Comparison of ENCODE assay signal across 24 cellular contexts in genomic region chr12:132451836-132452195, GRCh38.
"Had no signal": no experiment of that assay in that cellular context is flagged by ENCODE, and none has a peak within 500 bp of the region (broad histone marks: within the 10 kb centered on the region; RNA-seq: fewer than 3 reads in every experiment).

No MANE protein-coding gene starts in this region.

- H3K4me3 Mint-ChIP-seq: activated naive CD4-positive, alpha-beta T cell treated with anti-CD3 and anti-CD28 coated beads, Interleukin-2, amount 10 ng/mL, durations not matched to agents 7 days and 5 days; activated T-cell treated with anti-CD3 and anti-CD28 coated beads, Interleukin-2, amount 50 U/mL, for 72 hours; central memory CD8-positive, alpha-beta T cell; effector memory CD8-positive, alpha-beta T cell; stimulated activated naive CD8-positive, alpha-beta T cell treated with anti-CD3 and anti-CD28 coated beads, Interleukin-15, Interleukin-2, amounts not matched to agents 100 ng/mL and 50 ng/mL, for 24 hours had no signal

- H3K36me3 Mint-ChIP-seq: activated naive CD4-positive, alpha-beta T cell treated with anti-CD3 and anti-CD28 coated beads, Interleukin-2, amount 10 ng/mL, durations not matched to agents 7 days and 5 days had no signal

- FAIRE-seq: endothelial cell of umbilical vein had no signal

- H3K9me3 ChIP-seq: adrenal gland, ascending aorta, colonic mucosa, mucosa of descending colon, tibial artery had no signal

- ATAC-seq: left colon had no signal

- DNase-seq: activated CD4-positive, alpha-beta T cell treated with anti-CD3 and anti-CD28 coated beads for 4 hours; activated CD4-positive, alpha-beta T cell treated with anti-CD3 and anti-CD28 coated beads, Interleukin-2, amount 50 U/mL, for 48 hours; activated CD4-positive, CD25-positive, alpha-beta regulatory T cell; activated effector memory CD4-positive, alpha-beta T cell treated with anti-CD3 and anti-CD28 coated beads, Interleukin-2, amount 50 U/mL, for 16 hours; activated naive CD4-positive, alpha-beta T cell treated with anti-CD3 and anti-CD28 coated beads, Interleukin-2, amount 10 ng/mL, durations not matched to agents 7 days and 5 days; activated T-cell treated with anti-CD3 and anti-CD28 coated beads, Interleukin-2, amount 50 U/mL, for 72 hours; adrenal gland; colonic mucosa; dorsolateral prefrontal cortex; effector memory CD8-positive, alpha-beta T cell; foreskin melanocyte; hippocampal formation; mesendoderm; retina; stimulated activated CD4-positive, alpha-beta T cell treated with anti-CD3 and anti-CD28 coated beads, Interleukin-4, amount 100 ng/mL, for 1 hour; T-helper 9 cell; tibial artery had no signal

- H3K27me3 ChIP-seq: ascending aorta, colonic mucosa had no signal

- H3K27ac ChIP-seq: adrenal gland, ascending aorta, colonic mucosa, dorsolateral prefrontal cortex, tibial artery had no signal

- H3K27ac Mint-ChIP-seq: activated naive CD4-positive, alpha-beta T cell treated with anti-CD3 and anti-CD28 coated beads, Interleukin-2, amount 10 ng/mL, durations not matched to agents 7 days and 5 days; activated T-cell treated with anti-CD3 and anti-CD28 coated beads, Interleukin-2, amount 50 U/mL, for 72 hours; effector memory CD8-positive, alpha-beta T cell; progenitor cell of endocrine pancreas; stimulated activated naive CD8-positive, alpha-beta T cell treated with anti-CD3 and anti-CD28 coated beads, Interleukin-15, Interleukin-2, amounts not matched to agents 100 ng/mL and 50 ng/mL, for 24 hours had no signal

- H3K27me3 Mint-ChIP-seq: central memory CD8-positive, alpha-beta T cell; stimulated activated naive CD8-positive, alpha-beta T cell treated with anti-CD3 and anti-CD28 coated beads, Interleukin-15, Interleukin-2, amounts not matched to agents 100 ng/mL and 50 ng/mL, for 24 hours had no signal

- H3K4me1 ChIP-seq: adrenal gland, ascending aorta, colonic mucosa, tibial artery had no signal

- H3K9me3 Mint-ChIP-seq: central memory CD8-positive, alpha-beta T cell; effector memory CD8-positive, alpha-beta T cell; stimulated activated naive CD8-positive, alpha-beta T cell treated with anti-CD3 and anti-CD28 coated beads, Interleukin-15, Interleukin-2, amounts not matched to agents 100 ng/mL and 50 ng/mL, for 24 hours had no signal

- H3K4me3 ChIP-seq: adrenal gland, ascending aorta, colonic mucosa, dorsolateral prefrontal cortex, mucosa of descending colon, tibial artery had no signal

- H3K36me3 ChIP-seq: adrenal gland, ascending aorta, colonic mucosa, tibial artery had no signal
